In genomic region chr17:40443988-40444899, GRCh38 we compare ENCODE assay signal across 8 cellular contexts. TPM values are rescaled to one million over a fixed set of nuclear protein-coding genes. Genes with fewer than 3 reads are reported as not detected.
A peak's percentile ranks its signal among the peaks of the same experiment; 100 is the strongest.
DNase-seq lines count a peak whose midpoint lies in the region; ATAC-seq and TF ChIP-seq lines count a peak whose summit lies in the region.

No MANE protein-coding gene starts in this region.

- DNase-seq in GM06990 (ENCODE audit: extremely low read depth, insufficient read length) (peak; percentile 51), RWPE2 (ENCODE audit: low spot score) (no peak), epithelial cell of esophagus (ENCODE audit: low read depth) (no peak), osteoblast (ENCODE audit: insufficient read length, low spot score, missing footprints) (peak; percentile 60), 8988T (no peak)

- peak overlapping the region; percentile 74 for H3K4me2 ChIP-seq in osteoblast (ENCODE audit: insufficient read depth, low read length)

- TF ChIP-seq CTCF in GM06990 (IDR thresholded peaks at IDR 0.05; ENCODE audit: insufficient read depth, low read length, poor library complexity, severe bottlenecking) (no peak), RWPE2 (IDR thresholded peaks at IDR 0.05; ENCODE audit: poor library complexity, severe bottlenecking) (peak; percentile 48), epithelial cell of esophagus (IDR thresholded peaks at IDR 0.05; ENCODE audit: insufficient read depth, low read depth, low read length, missing control alignments) (no peak), osteoblast (IDR thresholded peaks at IDR 0.05; ENCODE audit: extremely low read depth, low read depth, low read length) (no peak)

- H3K4me1 ChIP-seq in RWPE2 (ENCODE audit: insufficient read depth, poor library complexity, severe bottlenecking) (no peaks in the 10 kb centered on the region), osteoblast (ENCODE audit: insufficient read depth, low read length) (peaks cover 45% of the 10 kb centered on the region)

- ATAC-seq in RWPE2 (ENCODE audit: low read depth): peak; percentile 15
- ATAC-seq in GM21367 (IDR thresholded peaks at IDR 0.05; ENCODE audit: unreplicated experiment): no peak
- no peak for ATAC-seq in activated CD4-positive, CD25-positive, alpha-beta regulatory T cell treated with anti-CD3 and anti-CD28 coated beads, Interleukin-2, amount 50 U/mL, for 24 hours
- no peak for ATAC-seq in GM18873 (IDR thresholded peaks at IDR 0.05; ENCODE audit: low FRiP score, unreplicated experiment)

- peaks cover 62% of the 10 kb centered on the region for H3K79me2 ChIP-seq in osteoblast (ENCODE audit: insufficient read depth, low read length)

- H3K27ac ChIP-seq in RWPE2 (ENCODE audit: poor library complexity, severe bottlenecking) (no peak overlapping the region), osteoblast (ENCODE audit: low read depth, low read length) (peak overlapping the region; percentile 75)

- H4K20me1 ChIP-seq in osteoblast (ENCODE audit: insufficient read depth, low read length): peaks cover 53% of the 10 kb centered on the region

- H3K36me3 ChIP-seq in GM06990 (ENCODE audit: control insufficient read depth, insufficient read depth, low read length) (no peaks in the 10 kb centered on the region), RWPE2 (ENCODE audit: low read depth) (no peaks in the 10 kb centered on the region), osteoblast (ENCODE audit: insufficient read depth, low read length) (peaks cover 50% of the 10 kb centered on the region)

- H3K27me3 ChIP-seq in GM06990 (replicated peaks; ENCODE audit: control insufficient read depth, insufficient read depth, low read length): no peaks in the 10 kb centered on the region; the same call in none of the 2 replicates
- H3K27me3 ChIP-seq in RWPE2 (ENCODE audit: insufficient read depth, poor library complexity, severe bottlenecking): no peaks in the 10 kb centered on the region
- H3K27me3 ChIP-seq in osteoblast (ENCODE audit: insufficient read depth, low read length): no peaks in the 10 kb centered on the region

- H3K9me3 ChIP-seq in RWPE2 (ENCODE audit: severe bottlenecking) (no peaks in the 10 kb centered on the region), osteoblast (ENCODE audit: low read depth, low read length) (no peaks in the 10 kb centered on the region)

- no peak overlapping the region for H2AFZ ChIP-seq in osteoblast (ENCODE audit: low read length)

- H3K4me3 ChIP-seq in GM06990 (replicated peaks; ENCODE audit: low read depth, low read length) (peak overlapping the region; percentile 36), RWPE2 (ENCODE audit: severe bottlenecking) (peak overlapping the region; percentile 45), epithelial cell of esophagus (ENCODE audit: low read length) (peak overlapping the region; percentile 48), osteoblast (ENCODE audit: insufficient read depth, low read length) (peak overlapping the region; percentile 92)

RNA-seq across cellular contexts. Expression of gene IGFBP4, which starts 1.0 kb away (rescaled TPM):
- total RNA-seq in osteoblast: 666 and 801 TPM in 2 replicates

RNA-seq across cellular contexts. Expression of gene TOP2A, which starts 26.5 kb away (rescaled TPM):
- 14.5 and 15.9 TPM in 2 replicates for total RNA-seq in osteoblast

RNA-seq across cellular contexts. Expression of gene TNS4, which starts 57.2 kb away (rescaled TPM):
- under 0.01 and 0.29 TPM in 2 replicates for total RNA-seq in osteoblast

Comparison
In these comparisons a context has a peak if more than half of its experiments do, and no peak if none do; other contexts are left out.
1. DNase-seq: peak in GM06990 (single experiment) and osteoblast (single experiment); none in RWPE2 (single experiment), epithelial cell of esophagus (single experiment) and 8988T (single experiment).
2. H3K4me3 ChIP-seq: peak in every context shown above with its lines; median percentile 92 in osteoblast; 48 in epithelial cell of esophagus; 45 in RWPE2; 36 in GM06990.